Comparison of ENCODE assay signal across 11 cellular contexts in the genomic region with DNA sequence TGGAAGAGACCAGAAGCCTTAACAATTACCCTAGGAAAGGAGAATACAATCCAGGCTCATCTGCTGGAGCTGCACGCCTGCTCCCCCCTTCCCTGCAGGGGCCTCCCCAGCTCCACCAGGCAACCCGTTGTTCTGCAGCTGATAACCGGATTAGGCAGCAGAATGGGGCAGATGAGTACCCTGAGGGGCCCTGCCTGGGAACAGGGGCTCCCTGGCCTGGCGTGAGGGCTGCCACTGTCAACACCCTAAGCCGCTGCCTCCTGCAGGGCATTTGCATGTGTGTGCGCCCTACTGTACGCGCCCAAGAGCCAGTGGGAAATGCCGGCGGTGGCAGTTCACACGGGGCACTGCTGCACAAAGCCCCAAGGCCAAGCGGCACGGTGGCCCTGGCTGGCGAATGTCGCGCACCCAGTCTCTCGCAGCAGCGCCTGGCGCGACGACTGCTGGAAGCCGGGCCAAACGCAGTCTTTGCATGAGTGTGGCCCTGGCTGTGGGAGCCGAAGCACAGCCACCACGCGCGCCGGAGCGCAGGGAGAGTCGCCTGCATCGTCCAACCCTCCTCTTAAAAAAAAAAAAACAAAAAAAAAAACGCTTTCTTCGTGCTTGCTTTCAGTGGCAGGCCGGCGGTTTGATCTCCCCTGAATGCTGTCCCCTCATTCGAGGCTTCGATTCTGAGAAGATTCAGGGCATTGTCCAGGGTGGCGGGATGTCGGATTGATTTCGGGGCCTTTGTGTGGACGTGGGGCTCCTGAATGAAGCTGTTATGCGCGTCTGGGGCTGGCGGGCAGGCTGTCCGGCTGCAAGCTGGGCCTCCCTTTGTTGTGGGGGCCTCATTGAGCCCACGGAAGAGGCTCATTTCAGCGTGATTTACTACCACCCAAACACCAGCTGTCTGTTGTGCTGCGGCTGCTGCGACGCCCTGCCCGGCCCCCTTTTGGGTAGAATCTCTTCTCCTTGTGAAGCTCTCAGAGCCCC.
DNase-seq lines count a peak whose midpoint lies in the region; ATAC-seq and TF ChIP-seq lines count a peak whose summit lies in the region.
"Had no signal": no experiment of that assay in that cellular context is flagged by ENCODE, and none has a peak within 500 bp of the region (broad histone marks: within the 10 kb centered on the region; RNA-seq: fewer than 3 reads in every experiment).

No MANE protein-coding gene starts in this region.

- H3K36me3 Mint-ChIP-seq in activated naive CD8-positive, alpha-beta T cell treated with anti-CD3 and anti-CD28 coated beads for 36 hours: no peaks in the 10 kb centered on the region

- no peaks in the 10 kb centered on the region for H3K36me3 ChIP-seq in heart left ventricle
- H3K36me3 ChIP-seq in osteoblast (ENCODE audit: insufficient read depth, low read length): no peaks in the 10 kb centered on the region

- DNase-seq in C1 segment of cervical spinal cord (lab: John Stamatoyannopoulos, UW) (peak in 9 of 14 donors; percentile 8 to 70 (median 31)), NCI-H69 (lab: John Stamatoyannopoulos, UW) (peak; percentile 94), heart left ventricle (peak in 4 of 5 donors; percentile 23 to 72 (median 47)), osteoblast (ENCODE audit: insufficient read length, low spot score, missing footprints) (peak; percentile 47)
- DNase-seq in activated naive CD8-positive, alpha-beta T cell treated with anti-CD3 and anti-CD28 coated beads for 36 hours: no peak
- no peak for DNase-seq in stimulated activated CD4-positive, alpha-beta T cell treated with anti-CD3 and anti-CD28 coated beads, Interleukin-2, amount 100 ng/mL, for 24 hours
- DNase-seq: activated B cell treated with CpG ODN at 0.5 μM for 24 hours had no signal

- H3K4me3 ChIP-seq in heart left ventricle: peak overlapping the region in 4 of 12 donors; percentile 15 to 21 (median 16)
- H3K4me3 ChIP-seq in osteoblast (ENCODE audit: insufficient read depth, low read length): no peak overlapping the region

- H3K4me1 ChIP-seq in heart left ventricle (peaks cover 0 to 51% (median 27%) of the 10 kb centered on the region in 12 donors), osteoblast (ENCODE audit: insufficient read depth, low read length) (no peaks in the 10 kb centered on the region)

- intact Hi-C loops in heart left ventricle (cut with DNase I): loop anchor here in 2 of 10 donors (5.0 to 10.0 kb wide), 2 partner anchors 60 to 1122 kb away; a partner anchor contains a TSS

- TF ChIP-seq POLR2A in heart left ventricle (IDR thresholded peaks at IDR 0.05): no peak

- H3K4me3 Mint-ChIP-seq in activated naive CD8-positive, alpha-beta T cell treated with anti-CD3 and anti-CD28 coated beads for 36 hours: no peak overlapping the region
- H3K4me3 Mint-ChIP-seq: activated B cell treated with CpG ODN at 0.5 μM for 24 hours; activated naive CD8-positive, alpha-beta T cell had no signal

- no peaks in the 10 kb centered on the region for H4K20me1 ChIP-seq in osteoblast (ENCODE audit: insufficient read depth, low read length)

- no peak overlapping the region for H3K27ac Mint-ChIP-seq in activated naive CD8-positive, alpha-beta T cell treated with anti-CD3 and anti-CD28 coated beads for 36 hours
- H3K27ac Mint-ChIP-seq: activated naive CD8-positive, alpha-beta T cell had no signal

- H3K4me1 Mint-ChIP-seq in activated naive CD8-positive, alpha-beta T cell treated with anti-CD3 and anti-CD28 coated beads for 36 hours: no peaks in the 10 kb centered on the region

- ATAC-seq in heart left ventricle (peak; percentile 55 to 75 (median 60)), GM18907 (IDR thresholded peaks at IDR 0.05; ENCODE audit: unreplicated experiment) (no peak), HG03045 (IDR thresholded peaks at IDR 0.05; ENCODE audit: unreplicated experiment) (no peak)
- ATAC-seq: Panc1 had no signal

- WGBS in heart left ventricle, 4 donors: 55 to 73% (median 62%) methylated on average over 44 to 51 of the region's 51 CpGs

- no peaks in the 10 kb centered on the region for H3K9me3 Mint-ChIP-seq in activated naive CD8-positive, alpha-beta T cell treated with anti-CD3 and anti-CD28 coated beads for 36 hours
- H3K9me3 Mint-ChIP-seq: activated B cell treated with CpG ODN at 0.5 μM for 24 hours had no signal

- peaks cover 26% of the 10 kb centered on the region for H3K27me3 Mint-ChIP-seq in activated naive CD8-positive, alpha-beta T cell treated with anti-CD3 and anti-CD28 coated beads for 36 hours
- H3K27me3 Mint-ChIP-seq: activated B cell treated with CpG ODN at 0.5 μM for 24 hours had no signal

- H3K4me2 ChIP-seq in osteoblast (ENCODE audit: insufficient read depth, low read length): no peak overlapping the region

- H3K9me3 ChIP-seq in heart left ventricle (no peaks in the 10 kb centered on the region), osteoblast (ENCODE audit: low read depth, low read length) (no peaks in the 10 kb centered on the region)

- H3K27me3 ChIP-seq in heart left ventricle: peaks cover 0 to 45% (median 0%) of the 10 kb centered on the region in 9 donors
- no peaks in the 10 kb centered on the region for H3K27me3 ChIP-seq in osteoblast (ENCODE audit: insufficient read depth, low read length)

- TF ChIP-seq CTCF in heart left ventricle (IDR thresholded peaks at IDR 0.05): peak in 3 of 12 donors; percentile 4 to 10 (median 10)
- no peak for TF ChIP-seq CTCF in osteoblast (IDR thresholded peaks at IDR 0.05; ENCODE audit: extremely low read depth, low read depth, low read length)

- no peaks in the 10 kb centered on the region for H3K79me2 ChIP-seq in osteoblast (ENCODE audit: insufficient read depth, low read length)

- no peak overlapping the region for H2AFZ ChIP-seq in osteoblast (ENCODE audit: low read length)

- H3K27ac ChIP-seq in heart left ventricle (peak overlapping the region in 2 of 12 donors; percentile 1 to 66), osteoblast (ENCODE audit: low read depth, low read length) (no peak overlapping the region)

Comparison
In these comparisons a context has a peak if more than half of its experiments do, and no peak if none do; other contexts are left out.
1. DNase-seq: peak in C1 segment of cervical spinal cord (9 of 14), NCI-H69 (single experiment), heart left ventricle (4 of 5) and osteoblast (single experiment); none in activated naive CD8-positive, alpha-beta T cell treated with anti-CD3 and anti-CD28 coated beads for 36 hours (single experiment) and stimulated activated CD4-positive, alpha-beta T cell treated with anti-CD3 and anti-CD28 coated beads, Interleukin-2, amount 100 ng/mL, for 24 hours (0 of 2).
2. ATAC-seq: peak in heart left ventricle (4 of 4); none in GM18907 (single experiment) and HG03045 (single experiment).